ENCODE assay signal across 20 cellular contexts in the genomic region with DNA sequence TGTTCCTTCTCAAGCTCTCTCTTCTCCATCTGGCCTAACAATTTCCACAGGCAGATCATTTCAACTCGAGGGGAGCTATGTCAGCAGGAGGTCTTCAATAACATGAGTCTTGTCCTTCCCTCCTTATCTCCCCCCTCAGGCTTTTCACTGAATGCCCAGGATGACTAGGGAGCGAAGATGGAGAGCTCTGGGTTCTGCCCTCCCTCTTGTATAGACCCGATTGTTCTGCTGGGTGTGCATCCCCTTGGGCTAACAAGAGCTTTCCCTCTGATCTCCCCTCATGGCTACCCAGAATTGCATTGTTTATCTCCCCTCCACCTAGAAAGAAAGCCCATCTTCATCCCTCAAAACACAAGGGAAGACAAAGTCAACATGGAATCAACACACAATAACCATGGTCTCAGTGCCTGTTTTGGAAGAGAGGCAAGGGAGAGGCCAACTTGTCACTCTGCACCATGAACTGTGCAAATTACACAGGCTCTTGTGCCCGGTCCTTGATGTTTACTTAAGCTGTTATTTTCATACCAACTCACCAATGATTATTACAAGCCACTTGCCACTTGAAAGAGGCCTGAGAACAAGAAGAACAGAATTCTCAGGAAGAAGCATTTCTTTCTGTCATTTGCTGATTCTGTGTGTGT.
DNase-seq lines count a peak whose midpoint lies in the region; FAIRE-seq and TF ChIP-seq lines count a peak whose summit lies in the region.
"Had no signal": no experiment of that assay in that cellular context is flagged by ENCODE, and none has a peak within 500 bp of the region (broad histone marks: within the 10 kb centered on the region; RNA-seq: fewer than 3 reads in every experiment).

No MANE protein-coding gene starts in this region.

- TF ChIP-seq RAD21 in H1 (IDR thresholded peaks at IDR 0.05 in 1 of 2, conservative IDR thresholded peaks at IDR 0.05 in 1 of 2; ENCODE audit: low read depth in 2 of 2, low read length in 2 of 2), result no peak

- TF ChIP-seq CTCF in H1 (IDR thresholded peaks at IDR 0.05; ENCODE audit: control extremely low read depth in 1 of 3, insufficient read depth in 1 of 3, low read depth in 1 of 3, low read length in 3 of 3), result no peak
- no peak for TF ChIP-seq CTCF in prostate gland (IDR thresholded peaks at IDR 0.05)
- no peak for TF ChIP-seq CTCF in CD14-positive monocyte (IDR thresholded peaks at IDR 0.05)

- H3K9me3 ChIP-seq in HUES48 (ENCODE audit: control insufficient read depth, insufficient read depth, low read length) (no peaks in the 10 kb centered on the region), H1 (ENCODE audit: insufficient read depth in 2 of 2, low read depth in 1 of 2, low read length in 1 of 2) (no peaks in the 10 kb centered on the region), prostate gland (no peaks in the 10 kb centered on the region)
- H3K9me3 ChIP-seq: ascending aorta, Peyer's patch had no signal

- peak overlapping the region; percentile 85 for H4K91ac ChIP-seq in H1 (replicated peaks; ENCODE audit: insufficient read length, low read length)

- CTCF ChIA-PET in H1 (lab: Charles Lee; ENCODE audit: partially characterized antibody), result interaction anchor here (0.6 to 13.7 kb wide), 21 partner anchors 9 to 461 kb away, joined by 3 to 209 read pairs (median 7); no protein-coding TSS in a partner anchor

- H3K4me3 ChIP-seq in HUES48 (ENCODE audit: low read depth, low read length), result no peak overlapping the region
- peak overlapping the region in 1 of 4 experiments; percentile 44; a peak in 1 of 8 replicates for H3K4me3 ChIP-seq in H1 (ENCODE audit: extremely low read depth in 1 of 4, insufficient read depth in 2 of 4, low read depth in 3 of 4, low read length in 4 of 4)
- H3K4me3 ChIP-seq in prostate gland, result no peak overlapping the region
- H3K4me3 ChIP-seq: ascending aorta, Peyer's patch had no signal

- peaks cover 3% of the 10 kb centered on the region for H3K4me1 Mint-ChIP-seq in CD14-positive monocyte

- H2BK12ac ChIP-seq in H1 (ENCODE audit: low read depth, low read length), result no peak overlapping the region

- intact Hi-C loops in prostate gland (cut with DNase I) (loop anchor here (2.0 to 10.0 kb wide), 5 partner anchors 38 to 449 kb away; no protein-coding TSS in a partner anchor), CD14-positive monocyte (cut with micrococcal nuclease) (loop anchor here (2.0 to 5.0 kb wide), 2 partner anchors 447 to 449 kb away; no protein-coding TSS in a partner anchor)

- peak overlapping the region; percentile 22; the same call in 1 of the 2 replicates for H3K18ac ChIP-seq in H1 (ENCODE audit: extremely low read depth, low read length)

- no peak overlapping the region for H2AFZ ChIP-seq in H1 (ENCODE audit: low read length)

- H3K27ac ChIP-seq in HUES48 (ENCODE audit: low read depth, low read length) (peak overlapping the region; percentile 90), H1 (ENCODE audit: low read depth, low read length) (no peak overlapping the region), prostate gland (peak overlapping the region; percentile 30 to 35)
- H3K27ac ChIP-seq: ascending aorta had no signal

- H3K79me1 ChIP-seq in H1 (ENCODE audit: low read depth, low read length), result no peaks in the 10 kb centered on the region

- no peak overlapping the region for H3K4me3 Mint-ChIP-seq in CD14-positive monocyte

- POLR2A ChIA-PET in H1 (lab: Charles Lee; ENCODE audit: partially characterized antibody), result interaction anchor here (1.3 kb wide), 1 partner anchor 12 kb away, joined by 3 read pairs; no protein-coding TSS in a partner anchor

- H3K27me3 ChIP-seq in HUES48 (ENCODE audit: control insufficient read depth, insufficient read depth, low read length) (no peaks in the 10 kb centered on the region), H1 (replicated peaks in 1 of 4; ENCODE audit: control insufficient read depth in 3 of 4, extremely low read depth in 1 of 4, insufficient read depth in 3 of 4, low read length in 3 of 4) (no peaks in the 10 kb centered on the region), prostate gland (replicated peaks; ENCODE audit: insufficient read depth) (no peaks in the 10 kb centered on the region)
- H3K27me3 ChIP-seq: ascending aorta, Peyer's patch had no signal

- H2BK120ac ChIP-seq in H1 (replicated peaks; ENCODE audit: low read depth, low read length), result peak overlapping the region; percentile 75

- TF ChIP-seq POLR2A in H1 (IDR thresholded peaks at IDR 0.05; ENCODE audit: control extremely low read depth in 1 of 2, low read depth in 2 of 2, low read length in 2 of 2) (no peak), prostate gland (IDR thresholded peaks at IDR 0.05) (no peak), GM12892 (IDR thresholded peaks at IDR 0.05; ENCODE audit: low read depth, low read length) (no peak)

- no peak overlapping the region for H2BK15ac ChIP-seq in H1 (ENCODE audit: low read length)

- no peak overlapping the region for H3K56ac ChIP-seq in H1 (replicated peaks; ENCODE audit: insufficient read length, low read depth, low read length)

- FAIRE-seq in H1 (lab: Jason Lieb, UNC), result no peak
- no peak for FAIRE-seq in GM12892 (lab: Jason Lieb, UNC)
- FAIRE-seq: G401.6, GM18507, islet of Langerhans had no signal

- DNase-seq in NCI-H2227 treated with DMSO at 0.1 percent for 48 hours (lab: John Stamatoyannopoulos, UW) (peak; percentile 77), H1 (ENCODE audit: low read depth in 1 of 2, low spot score in 2 of 2) (no peak), prostate gland (ENCODE audit: low spot score) (no peak), CD14-positive monocyte (ENCODE audit: low spot score) (no peak), hippocampal formation (lab: John Stamatoyannopoulos, UW) (no peak), GM12892 (ENCODE audit: insufficient read length) (no peak), MV-4-11 (lab: John Stamatoyannopoulos, UW) (no peak)
- DNase-seq: activated CD4-positive, alpha-beta T cell treated with anti-CD3 and anti-CD28 coated beads, Interleukin-2, amount 50 U/mL, for 4 hours; effector CD4-positive, alpha-beta T cell; foreskin fibroblast; NCI-H187; retina; stimulated activated CD4-positive, alpha-beta T cell treated with anti-CD3 and anti-CD28 coated beads, Interleukin-4, amount 100 ng/mL, for 4 hours; stimulated activated naive CD4-positive, alpha-beta T cell had no signal

- no peak overlapping the region for H2AK5ac ChIP-seq in H1 (ENCODE audit: low read depth, low read length)

- no peaks in the 10 kb centered on the region for H3K23me2 ChIP-seq in H1 (ENCODE audit: low read depth, low read length)

- H3K4ac ChIP-seq in H1 (replicated peaks; ENCODE audit: insufficient read length, low read depth, low read length), result no peak overlapping the region

- H3K27me3 Mint-ChIP-seq in CD14-positive monocyte (ENCODE audit: low read depth in 3 of 3), result peaks cover 0 to 1% (median 1%) of the 10 kb centered on the region in 3 donors

- no peak overlapping the region for H3K27ac Mint-ChIP-seq in CD14-positive monocyte

- peak overlapping the region; percentile 49; the same call in 1 of the 2 replicates for H2BK5ac ChIP-seq in H1 (ENCODE audit: low read depth, low read length)

- H2BK20ac ChIP-seq in H1 (ENCODE audit: low read length), result 0 out of 2 replicates have a peak overlapping the region, but pooled peaks have one; percentile 11

- H3K4me1 ChIP-seq in HUES48 (ENCODE audit: control insufficient read depth, insufficient read depth, low read length) (peaks cover 33% of the 10 kb centered on the region), H1 (replicated peaks in 1 of 4; ENCODE audit: control insufficient read depth in 3 of 4, insufficient read depth in 4 of 4, low read length in 3 of 4) (peaks cover 5 to 26% (median 12%) of the 10 kb centered on the region in 4 experiments), prostate gland (replicated peaks) (peaks cover 9% of the 10 kb centered on the region)

- no peak overlapping the region for H3K14ac ChIP-seq in H1 (ENCODE audit: insufficient read length)

- no peaks in the 10 kb centered on the region for H3K79me2 ChIP-seq in H1 (ENCODE audit: control insufficient read depth in 1 of 2, insufficient read depth in 2 of 2, low read length in 2 of 2)

- no peaks in the 10 kb centered on the region for H4K20me1 ChIP-seq in H1 (replicated peaks in 1 of 2; ENCODE audit: control insufficient read depth in 1 of 2, insufficient read depth in 2 of 2, low read length in 2 of 2)

- no peak overlapping the region for H4K5ac ChIP-seq in H1 (ENCODE audit: insufficient read length, low read depth, low read length)

- 65% methylated on average over 4 of the region's 4 CpGs; no CpG with 5 or more reads in 1 of the 2 experiments for WGBS in H1 (ENCODE audit: extremely low coverage in 1 of 2, insufficient coverage in 1 of 2, insufficient read length in 1 of 2, insufficient replicate concordance in 2 of 2, low coverage in 1 of 2, low lambda C conversion rate in 2 of 2, missing lambda C conversion rate in 1 of 2), 2 experiments
- 33% methylated on average over 4 of the region's 4 CpGs for WGBS in prostate gland

- H3K4me2 ChIP-seq in H1 (ENCODE audit: insufficient read depth in 1 of 2, low read depth in 2 of 2, low read length in 2 of 2), result peak overlapping the region in 1 of 2 experiments; percentile 64; a peak in 1 of 4 replicates

- H3K36me3 Mint-ChIP-seq in CD14-positive monocyte, result peaks cover under 1 to 8% of the 10 kb centered on the region in 2 donors

- no peak overlapping the region for H3K23ac ChIP-seq in H1 (ENCODE audit: insufficient read length)

- no peak overlapping the region for H4K8ac ChIP-seq in H1 (ENCODE audit: extremely low read depth, insufficient read depth, low read length)

- no peaks in the 10 kb centered on the region for H3K36me3 ChIP-seq in HUES48 (ENCODE audit: control insufficient read depth, insufficient read depth, low read length)
- no peaks in the 10 kb centered on the region for H3K36me3 ChIP-seq in H1 (ENCODE audit: control insufficient read depth in 2 of 4, insufficient read depth in 4 of 4, low read length in 3 of 4)
- no peaks in the 10 kb centered on the region for H3K36me3 ChIP-seq in prostate gland
- H3K36me3 ChIP-seq: Peyer's patch had no signal

- TF ChIP-seq EP300 in H1 (IDR thresholded peaks at IDR 0.05; ENCODE audit: borderline replicate concordance in 1 of 2, low read depth in 2 of 2, low read length in 2 of 2), result no peak

- H3K9ac ChIP-seq in HUES48 (ENCODE audit: low read depth, low read length) (no peak overlapping the region), H1 (replicated peaks in 1 of 4; ENCODE audit: extremely low read depth in 1 of 4, low read depth in 3 of 4, low read length in 3 of 4) (no peak overlapping the region)

- H3K9me3 Mint-ChIP-seq in CD14-positive monocyte, result no peaks in the 10 kb centered on the region
